22 cellular contexts compared by ENCODE assay signal in the genomic region with DNA sequence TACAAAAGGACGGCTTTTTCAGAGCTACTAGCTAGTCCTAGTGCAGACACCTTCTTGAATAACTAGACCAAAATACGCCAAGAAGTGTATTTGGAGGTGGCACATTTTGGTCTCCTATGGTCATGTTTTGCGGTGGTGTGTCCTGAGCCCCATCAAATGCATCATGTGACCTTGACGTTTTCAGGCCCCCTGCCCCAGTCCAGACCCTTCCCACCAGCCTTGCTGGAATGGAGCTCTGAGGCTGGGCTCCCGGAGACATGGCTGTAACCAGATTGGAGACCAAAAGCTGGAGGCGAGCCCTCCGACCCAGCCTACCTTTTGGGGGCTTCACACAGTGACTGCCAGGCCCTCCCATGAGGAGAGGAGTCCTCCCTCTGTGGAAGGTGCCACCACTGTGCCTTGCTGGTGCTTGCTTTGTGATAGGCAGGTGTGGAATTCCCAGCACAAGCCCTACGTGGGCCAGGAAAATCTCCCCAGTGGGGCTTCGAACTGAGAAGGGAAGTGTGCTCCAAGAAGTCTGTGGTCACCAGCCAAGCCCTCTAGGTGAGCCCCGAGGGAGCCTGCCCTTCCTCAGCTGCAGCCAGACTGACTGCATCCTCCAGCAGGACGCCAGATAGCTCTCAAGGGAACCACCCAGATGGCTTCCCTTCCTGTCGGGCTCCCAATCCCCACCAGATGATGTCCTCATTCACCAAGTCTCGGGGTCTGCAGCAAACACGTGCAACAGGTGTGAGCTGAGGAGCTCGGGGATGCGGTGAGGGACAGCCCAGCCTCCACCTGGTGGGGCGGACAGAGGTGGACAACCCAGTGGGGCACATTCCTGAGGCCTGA.
DNase-seq lines count a peak whose midpoint lies in the region; TF ChIP-seq lines count a peak whose summit lies in the region.
"Had no signal": no experiment of that assay in that cellular context is flagged by ENCODE, and none has a peak within 500 bp of the region (broad histone marks: within the 10 kb centered on the region; RNA-seq: fewer than 3 reads in every experiment).

No MANE protein-coding gene starts in this region.

- no peak for TF ChIP-seq EP300 in ovary (IDR thresholded peaks at IDR 0.05)

- TF ChIP-seq CTCF in ovary (IDR thresholded peaks at IDR 0.05), result no peak

- no peaks in the 10 kb centered on the region for H3K79me1 ChIP-seq in trophoblast cell (ENCODE audit: low read length)

- peak; percentile 35 for DNase-seq in activated CD8-positive, alpha-beta memory T cell treated with anti-CD3 and anti-CD28 coated beads for 24 hours
- no peak for DNase-seq in activated CD8-positive, alpha-beta memory T cell treated with anti-CD3 and anti-CD28 coated beads, Interleukin-2, amount 50 U/mL, for 4 hours
- DNase-seq in NCI-H82 (lab: John Stamatoyannopoulos, UW) (peak; percentile 53), epithelial cell of prostate (ENCODE audit: low read depth, low spot score) (no peak), trophoblast cell (no peak), anterior cingulate cortex (lab: John Stamatoyannopoulos, UW) (no peak), ovary (no peak), NCI-H510A treated with DMSO at 0.1 percent for 48 hours (lab: John Stamatoyannopoulos, UW) (no peak)
- DNase-seq: activated CD4-positive, alpha-beta T cell treated with anti-CD3 and anti-CD28 coated beads, Interleukin-2, amount 50 U/mL, for 4 hours; amniotic stem cell; CD4-positive, CD25-positive, alpha-beta regulatory T cell; dermis blood vessel endothelial cell; DMS53; HFFc6; lower lobe of right lung; NCI-H1417; NCI-H748 treated with DMSO at 0.1 percent for 48 hours; retina; spleen; stimulated activated CD4-positive, alpha-beta T cell treated with anti-CD3 and anti-CD28 coated beads, Interleukin-4, amount 100 ng/mL, for 24 hours had no signal

- peaks cover 1% of the 10 kb centered on the region for H3K9me3 ChIP-seq in trophoblast cell (ENCODE audit: insufficient read depth, low read depth, low read length)
- no peaks in the 10 kb centered on the region for H3K9me3 ChIP-seq in ovary
- H3K9me3 ChIP-seq: lower lobe of right lung, SJSA1, spleen had no signal

- no peak overlapping the region for H2BK12ac ChIP-seq in trophoblast cell (ENCODE audit: low read length)

- no peak overlapping the region for H2AK5ac ChIP-seq in trophoblast cell (ENCODE audit: low read length)

- H3K9ac ChIP-seq in trophoblast cell (ENCODE audit: low read length), result no peak overlapping the region

- H3K36me3 ChIP-seq in trophoblast cell (ENCODE audit: control insufficient read depth in 1 of 2, insufficient read depth in 2 of 2, low read length in 2 of 2), result no peaks in the 10 kb centered on the region
- no peaks in the 10 kb centered on the region for H3K36me3 ChIP-seq in ovary
- H3K36me3 ChIP-seq: lower lobe of right lung, SJSA1, spleen had no signal

- no peak overlapping the region for H4K91ac ChIP-seq in trophoblast cell (ENCODE audit: low read depth, low read length)

- no peak for TF ChIP-seq POLR2A in ovary (IDR thresholded peaks at IDR 0.05)

- WGBS in trophoblast cell (ENCODE audit: extremely low coverage, insufficient coverage, insufficient read length), result no CpG with 5 or more reads among the region's 17 CpGs
- WGBS in ovary, 3 donors, result 77 to 87% (median 84%) methylated on average over 17 of the region's 17 CpGs

- H2AFZ ChIP-seq in trophoblast cell (ENCODE audit: insufficient read depth, low read length, poor library complexity), result no peak overlapping the region

- no peak overlapping the region for H3K23ac ChIP-seq in trophoblast cell (ENCODE audit: low read length)

- H4K12ac ChIP-seq in trophoblast cell (ENCODE audit: low read depth, low read length), result no peak overlapping the region

- no peak overlapping the region for H3K4ac ChIP-seq in trophoblast cell (ENCODE audit: low read depth, low read length)

- intact Hi-C loops in ovary (cut with DNase I), result no loop called here

- H3K79me2 ChIP-seq in trophoblast cell (ENCODE audit: control insufficient read depth, insufficient read depth, low read length, poor library complexity), result no peaks in the 10 kb centered on the region

- peaks cover 15 to 28% of the 10 kb centered on the region in 2 experiments for H3K4me1 ChIP-seq in trophoblast cell (ENCODE audit: control insufficient read depth in 1 of 2, insufficient read depth in 2 of 2, low read length in 2 of 2)
- peaks cover 2% of the 10 kb centered on the region for H3K4me1 ChIP-seq in ovary (ENCODE audit: insufficient read depth)
- H3K4me1 ChIP-seq: spleen had no signal

- no peak overlapping the region for H3K4me3 ChIP-seq in trophoblast cell (ENCODE audit: low read depth, low read length)
- no peak overlapping the region for H3K4me3 ChIP-seq in ovary
- H3K4me3 ChIP-seq: lower lobe of right lung, SJSA1, spleen had no signal

- H2BK120ac ChIP-seq in trophoblast cell (ENCODE audit: insufficient read depth, low read length, poor library complexity), result no peak overlapping the region

- no peak overlapping the region for H3K18ac ChIP-seq in trophoblast cell (ENCODE audit: low read length)

- peak overlapping the region; percentile 71 for H3K27ac ChIP-seq in epithelial cell of prostate
- no peak overlapping the region for H3K27ac ChIP-seq in trophoblast cell (ENCODE audit: low read depth, low read length)
- H3K27ac ChIP-seq in ovary, result no peak overlapping the region
- H3K27ac ChIP-seq: lower lobe of right lung, SJSA1, spleen, VCaP had no signal

- H2BK5ac ChIP-seq in trophoblast cell (ENCODE audit: low read depth, low read length, poor library complexity), result no peak overlapping the region

- H3K27me3 ChIP-seq in trophoblast cell (ENCODE audit: insufficient read depth, low read length) (no peaks in the 10 kb centered on the region), ovary (no peaks in the 10 kb centered on the region)
- H3K27me3 ChIP-seq: SJSA1 had no signal

- H3K14ac ChIP-seq in trophoblast cell (ENCODE audit: low read length), result no peak overlapping the region

- no peak overlapping the region for H3K4me2 ChIP-seq in trophoblast cell (ENCODE audit: low read length)

- no peak overlapping the region for H4K8ac ChIP-seq in trophoblast cell (ENCODE audit: low read depth, low read length)

Comparison
In these comparisons a context has a peak if more than half of its experiments do, and no peak if none do; other contexts are left out.
1. DNase-seq: peak in activated CD8-positive, alpha-beta memory T cell treated with anti-CD3 and anti-CD28 coated beads for 24 hours (single experiment) and NCI-H82 (single experiment); none in activated CD8-positive, alpha-beta memory T cell treated with anti-CD3 and anti-CD28 coated beads, Interleukin-2, amount 50 U/mL, for 4 hours (single experiment), epithelial cell of prostate (single experiment), trophoblast cell (0 of 2), anterior cingulate cortex (0 of 58), ovary (0 of 5) and NCI-H510A treated with DMSO at 0.1 percent for 48 hours (single experiment).